ENCODE assay signal across 9 cellular contexts in genomic region chr19:13621413-13621812, GRCh38.
DNase-seq lines count a peak whose midpoint lies in the region; ATAC-seq and TF ChIP-seq lines count a peak whose summit lies in the region.
"Had no signal": no experiment of that assay in that cellular context is flagged by ENCODE, and none has a peak within 500 bp of the region (broad histone marks: within the 10 kb centered on the region; RNA-seq: fewer than 3 reads in every experiment).

No MANE protein-coding gene starts in this region.

- H3K36me3 Mint-ChIP-seq in activated CD4-positive, alpha-beta T cell treated with anti-CD3 and anti-CD28 coated beads for 36 hours (ENCODE audit: low read depth): no peaks in the 10 kb centered on the region
- H3K36me3 Mint-ChIP-seq in activated CD4-positive, alpha-beta T cell treated with anti-CD3 and anti-CD28 coated beads, Interleukin-2, amount 10 ng/mL, durations not matched to agents 7 days and 5 days (ENCODE audit: low read depth): no peaks in the 10 kb centered on the region

- peaks cover 2% of the 10 kb centered on the region for H3K4me1 Mint-ChIP-seq in activated CD4-positive, alpha-beta T cell treated with anti-CD3 and anti-CD28 coated beads for 36 hours
- no peaks in the 10 kb centered on the region for H3K4me1 Mint-ChIP-seq in activated CD4-positive, alpha-beta T cell treated with anti-CD3 and anti-CD28 coated beads, Interleukin-2, amount 10 ng/mL, durations not matched to agents 7 days and 5 days

- ATAC-seq in activated CD4-positive, alpha-beta T cell treated with anti-CD3 and anti-CD28 coated beads for 36 hours: peak; percentile 99
- ATAC-seq in GM21576 (IDR thresholded peaks at IDR 0.05; ENCODE audit: unreplicated experiment): no peak
- ATAC-seq in HG02884 (IDR thresholded peaks at IDR 0.05; ENCODE audit: unreplicated experiment): no peak
- ATAC-seq: Right ventricle myocardium inferior had no signal

- CTCF ChIA-PET in activated CD4-positive, alpha-beta T cell treated with anti-CD3 and anti-CD28 coated beads for 36 hours (lab: Charles Lee): no interaction called here
- CTCF ChIA-PET in activated CD4-positive, alpha-beta T cell treated with anti-CD3 and anti-CD28 coated beads, Interleukin-2, amount 10 ng/mL, durations not matched to agents 7 days and 5 days (lab: Charles Lee): no interaction called here

- H3K4me3 ChIP-seq in foreskin fibroblast (ENCODE audit: low read depth in 1 of 2, low read length in 2 of 2): no peak overlapping the region

- no peaks in the 10 kb centered on the region for H3K9me3 Mint-ChIP-seq in activated CD4-positive, alpha-beta T cell treated with anti-CD3 and anti-CD28 coated beads for 36 hours (ENCODE audit: low read depth)
- H3K9me3 Mint-ChIP-seq in activated CD4-positive, alpha-beta T cell treated with anti-CD3 and anti-CD28 coated beads, Interleukin-2, amount 10 ng/mL, durations not matched to agents 7 days and 5 days: no peaks in the 10 kb centered on the region

- TF ChIP-seq CTCF in foreskin fibroblast (IDR thresholded peaks at IDR 0.05; ENCODE audit: low read depth, low read length): peak; percentile 67

- POLR2A ChIA-PET in activated CD4-positive, alpha-beta T cell treated with anti-CD3 and anti-CD28 coated beads for 36 hours (lab: Charles Lee): no interaction called here
- POLR2A ChIA-PET in activated CD4-positive, alpha-beta T cell treated with anti-CD3 and anti-CD28 coated beads, Interleukin-2, amount 10 ng/mL, durations not matched to agents 7 days and 5 days (lab: Charles Lee): no interaction called here

- intact Hi-C loops in activated CD4-positive, alpha-beta T cell treated with anti-CD3 and anti-CD28 coated beads for 36 hours (cut with DNase I, micrococcal nuclease): loop anchor here (1.0 to 10.0 kb wide), 2 partner anchors 103 to 241 kb away; no protein-coding TSS in a partner anchor

- no peak overlapping the region for H3K27ac Mint-ChIP-seq in activated CD4-positive, alpha-beta T cell treated with anti-CD3 and anti-CD28 coated beads for 36 hours
- no peak overlapping the region for H3K27ac Mint-ChIP-seq in activated CD4-positive, alpha-beta T cell treated with anti-CD3 and anti-CD28 coated beads, Interleukin-2, amount 10 ng/mL, durations not matched to agents 7 days and 5 days

- H3K4me3 Mint-ChIP-seq in activated CD4-positive, alpha-beta T cell treated with anti-CD3 and anti-CD28 coated beads for 36 hours: no peak overlapping the region
- no peak overlapping the region for H3K4me3 Mint-ChIP-seq in activated CD4-positive, alpha-beta T cell treated with anti-CD3 and anti-CD28 coated beads, Interleukin-2, amount 10 ng/mL, durations not matched to agents 7 days and 5 days

- peak; percentile 76 for DNase-seq in activated CD4-positive, alpha-beta T cell treated with anti-CD3 and anti-CD28 coated beads for 36 hours
- DNase-seq in activated CD4-positive, alpha-beta T cell treated with anti-CD3 and anti-CD28 coated beads, Interleukin-2, amount 10 ng/mL, durations not matched to agents 7 days and 5 days: no peak
- DNase-seq in activated CD4-positive, CD25-positive, alpha-beta regulatory T cell treated with anti-CD3 and anti-CD28 coated beads, Interleukin-2, amount 50 U/mL, for 72 hours: peak; percentile 49
- DNase-seq in foreskin fibroblast (peak; percentile 94 to 98), ecto neural progenitor cell (ENCODE audit: low spot score) (no peak)
- DNase-seq in stimulated activated CD8-positive, alpha-beta memory T cell treated with anti-CD3 and anti-CD28 coated beads, Interleukin-4, amount 100 ng/mL, for 48 hours: peak; percentile 65

- peaks cover 39% of the 10 kb centered on the region for H3K27me3 Mint-ChIP-seq in activated CD4-positive, alpha-beta T cell treated with anti-CD3 and anti-CD28 coated beads for 36 hours
- H3K27me3 Mint-ChIP-seq in activated CD4-positive, alpha-beta T cell treated with anti-CD3 and anti-CD28 coated beads, Interleukin-2, amount 10 ng/mL, durations not matched to agents 7 days and 5 days: peaks cover 35% of the 10 kb centered on the region

Comparison
In these comparisons a context has a peak if more than half of its experiments do, and no peak if none do; other contexts are left out.
1. DNase-seq: peak in activated CD4-positive, alpha-beta T cell treated with anti-CD3 and anti-CD28 coated beads for 36 hours (single experiment), activated CD4-positive, CD25-positive, alpha-beta regulatory T cell treated with anti-CD3 and anti-CD28 coated beads, Interleukin-2, amount 50 U/mL, for 72 hours (single experiment), foreskin fibroblast (2 of 2) and stimulated activated CD8-positive, alpha-beta memory T cell treated with anti-CD3 and anti-CD28 coated beads, Interleukin-4, amount 100 ng/mL, for 48 hours (single experiment); none in activated CD4-positive, alpha-beta T cell treated with anti-CD3 and anti-CD28 coated beads, Interleukin-2, amount 10 ng/mL, durations not matched to agents 7 days and 5 days (single experiment) and ecto neural progenitor cell (single experiment).